Comparison of ENCODE assay signal across 14 cellular contexts in genomic region chr10:80506836-80507483, GRCh38. TPM values are rescaled to one million over a fixed set of nuclear protein-coding genes. Genes with fewer than 3 reads are reported as not detected.
A peak's percentile ranks its signal among the peaks of the same experiment; 100 is the strongest.
DNase-seq lines count a peak whose midpoint lies in the region; ATAC-seq and TF ChIP-seq lines count a peak whose summit lies in the region.
"Had no signal": no experiment of that assay in that cellular context is flagged by ENCODE, and none has a peak within 500 bp of the region (broad histone marks: within the 10 kb centered on the region; RNA-seq: fewer than 3 reads in every experiment).

No MANE protein-coding gene starts in this region.

- H3K9me3 ChIP-seq in CD4-positive, alpha-beta T cell (ENCODE audit: control insufficient read depth, low read length), result no peaks in the 10 kb centered on the region
- no peaks in the 10 kb centered on the region for H3K9me3 ChIP-seq in HUES64 (ENCODE audit: insufficient read depth, low read depth, low read length)
- no peaks in the 10 kb centered on the region for H3K9me3 ChIP-seq in gastroesophageal sphincter

- peak overlapping the region; percentile 59 for H3K27ac Mint-ChIP-seq in CD4-positive, alpha-beta T cell
- peak overlapping the region in 1 of 2 donors; percentile 84 for H3K27ac Mint-ChIP-seq in natural killer cell treated with Interleukin-12 subunit alpha and Interleukin-12 subunit beta and Interleukin-15 and Interleukin-18, amount 100 ng/mL, for 72 hours
- H3K27ac Mint-ChIP-seq: activated naive CD8-positive, alpha-beta T cell treated with anti-CD3 and anti-CD28 coated beads, Interleukin-2, amount 10 ng/mL, durations not matched to agents 7 days and 5 days had no signal

- no peak for TF ChIP-seq CTCF in CD4-positive, alpha-beta T cell (IDR thresholded peaks at IDR 0.05)
- TF ChIP-seq CTCF in gastroesophageal sphincter (IDR thresholded peaks at IDR 0.05), result no peak

- TF ChIP-seq POLR2A in gastroesophageal sphincter (IDR thresholded peaks at IDR 0.05), result no peak

- H3K9ac ChIP-seq in HUES64 (ENCODE audit: low read depth, low read length), result no peak overlapping the region

- POLR2A ChIA-PET in CD4-positive, alpha-beta T cell (lab: Charles Lee), result interaction anchor here (11.3 to 12.8 kb wide), 2 partner anchors 18 to 40 kb away, joined by 158 to 302 read pairs; no protein-coding TSS in a partner anchor

- no peaks in the 10 kb centered on the region for H3K27me3 ChIP-seq in CD4-positive, alpha-beta T cell (ENCODE audit: control insufficient read depth, insufficient read depth, low read length)
- H3K27me3 ChIP-seq in HUES64 (ENCODE audit: insufficient read depth, low read length) (no peaks in the 10 kb centered on the region), gastroesophageal sphincter (no peaks in the 10 kb centered on the region)

- peak overlapping the region; percentile 34 for H3K27ac ChIP-seq in CD4-positive, alpha-beta T cell (ENCODE audit: low read depth, low read length)
- H3K27ac ChIP-seq in HUES64 (ENCODE audit: low read depth, low read length) (peak overlapping the region; percentile 24; the same call in 1 of the 2 replicates), epithelial cell of prostate (peak overlapping the region; percentile 99), gastroesophageal sphincter (no peak overlapping the region)
- H3K27ac ChIP-seq: coronary artery, HL-60 had no signal

- peaks cover 28% of the 10 kb centered on the region for H3K36me3 ChIP-seq in HUES64 (ENCODE audit: insufficient read depth, low read length)
- H3K36me3 ChIP-seq in gastroesophageal sphincter, result peaks cover 0 to 63% of the 10 kb centered on the region in 2 donors

- H3K4me3 Mint-ChIP-seq in CD4-positive, alpha-beta T cell, result no peak overlapping the region
- no peak overlapping the region for H3K4me3 Mint-ChIP-seq in natural killer cell treated with Interleukin-12 subunit alpha and Interleukin-12 subunit beta and Interleukin-15 and Interleukin-18, amount 100 ng/mL, for 72 hours
- H3K4me3 Mint-ChIP-seq: activated naive CD8-positive, alpha-beta T cell treated with anti-CD3 and anti-CD28 coated beads, Interleukin-2, amount 10 ng/mL, durations not matched to agents 7 days and 5 days had no signal

- H3K4me1 Mint-ChIP-seq in CD4-positive, alpha-beta T cell (ENCODE audit: low read depth), result peaks cover 67% of the 10 kb centered on the region
- H3K4me1 Mint-ChIP-seq in natural killer cell treated with Interleukin-12 subunit alpha and Interleukin-12 subunit beta and Interleukin-15 and Interleukin-18, amount 100 ng/mL, for 72 hours (ENCODE audit: low read depth in 2 of 2), result peaks cover 58 to 62% of the 10 kb centered on the region in 2 donors

- ATAC-seq in CD4-positive, alpha-beta T cell (ENCODE audit: poor library complexity), result no peak
- no peak for ATAC-seq in sciatic nerve
- no peak for ATAC-seq in natural killer cell treated with Interleukin-12 subunit alpha and Interleukin-12 subunit beta and Interleukin-15 and Interleukin-18, amount 100 ng/mL, for 72 hours
- no peak for ATAC-seq in GM18867 (IDR thresholded peaks at IDR 0.05; ENCODE audit: unreplicated experiment)
- no peak for ATAC-seq in gastroesophageal sphincter

- WGBS in HUES64, result 90% methylated on average over 13 of the region's 13 CpGs
- WGBS in gastroesophageal sphincter (ENCODE audit: low coverage in 1 of 2), 2 donors, result 90% methylated on average over 2 of the region's 13 CpGs; no CpG with 5 or more reads in 1 of the 2 donors

- H3K27me3 Mint-ChIP-seq in CD4-positive, alpha-beta T cell, result no peaks in the 10 kb centered on the region
- no peaks in the 10 kb centered on the region for H3K27me3 Mint-ChIP-seq in natural killer cell treated with Interleukin-12 subunit alpha and Interleukin-12 subunit beta and Interleukin-15 and Interleukin-18, amount 100 ng/mL, for 72 hours
- H3K27me3 Mint-ChIP-seq: activated naive CD8-positive, alpha-beta T cell treated with anti-CD3 and anti-CD28 coated beads, Interleukin-2, amount 10 ng/mL, durations not matched to agents 7 days and 5 days had no signal

- CTCF ChIA-PET in CD4-positive, alpha-beta T cell (lab: Charles Lee), result interaction anchor here (0.7 to 11.6 kb wide), 4 partner anchors 14 to 128 kb away, joined by 3 to 250 read pairs (median 14); no protein-coding TSS in a partner anchor

- H3K4me3 ChIP-seq in HUES64 (ENCODE audit: low read length) (no peak overlapping the region), gastroesophageal sphincter (no peak overlapping the region)
- H3K4me3 ChIP-seq: coronary artery had no signal

- intact Hi-C loops in CD4-positive, alpha-beta T cell (cut with DNase I, micrococcal nuclease), result no loop called here
- intact Hi-C loops in sciatic nerve (cut with DNase I), result loop anchor here (10.0 kb wide), 1 partner anchor 112 kb away; no protein-coding TSS in a partner anchor

- H3K9me3 Mint-ChIP-seq in CD4-positive, alpha-beta T cell, result no peaks in the 10 kb centered on the region
- no peaks in the 10 kb centered on the region for H3K9me3 Mint-ChIP-seq in natural killer cell treated with Interleukin-12 subunit alpha and Interleukin-12 subunit beta and Interleukin-15 and Interleukin-18, amount 100 ng/mL, for 72 hours
- H3K9me3 Mint-ChIP-seq: activated naive CD8-positive, alpha-beta T cell treated with anti-CD3 and anti-CD28 coated beads, Interleukin-2, amount 10 ng/mL, durations not matched to agents 7 days and 5 days had no signal

- TF ChIP-seq EP300 in gastroesophageal sphincter (IDR thresholded peaks at IDR 0.05), result no peak

- DNase-seq in CD4-positive, alpha-beta T cell, result no peak
- DNase-seq in epithelial cell of prostate (ENCODE audit: low read depth, low spot score) (no peak), sciatic nerve (ENCODE audit: low spot score) (peak; percentile 53)
- DNase-seq in natural killer cell treated with Interleukin-12 subunit alpha and Interleukin-12 subunit beta and Interleukin-15 and Interleukin-18, amount 100 ng/mL, for 72 hours (ENCODE audit: low spot score), result no peak
- DNase-seq: activated naive CD8-positive, alpha-beta T cell treated with anti-CD3 and anti-CD28 coated beads, Interleukin-2, amount 10 ng/mL, durations not matched to agents 7 days and 5 days; COR-L47; stimulated activated naive CD4-positive, alpha-beta T cell treated with Interleukin-2 at 50 U/mL for 16 hours had no signal

- H3K36me3 Mint-ChIP-seq in CD4-positive, alpha-beta T cell (ENCODE audit: low read depth), result peaks cover 79% of the 10 kb centered on the region
- peaks cover 6% of the 10 kb centered on the region for H3K36me3 Mint-ChIP-seq in natural killer cell treated with Interleukin-12 subunit alpha and Interleukin-12 subunit beta and Interleukin-15 and Interleukin-18, amount 100 ng/mL, for 72 hours

- H3K4me1 ChIP-seq in HUES64 (ENCODE audit: insufficient read depth, low read length) (peaks cover 18% of the 10 kb centered on the region), gastroesophageal sphincter (peaks cover 0 to 56% (median 35%) of the 10 kb centered on the region in 3 donors)

RNA-seq across cellular contexts. Expression of gene SH2D4B, which starts 30.7 kb away (rescaled TPM):
- under 1 TPM; 0.16 to 0.31 TPM for total RNA-seq in CD4-positive, alpha-beta T cell
- not detected for polyA plus RNA-seq in HUES64 (2013, experiment 1 of 2)
- polyA plus RNA-seq in HUES64 (2013, experiment 2 of 2), result 0.13 TPM
- total RNA-seq in sciatic nerve (0.18 TPM), gastroesophageal sphincter (not detected)
- under 1 TPM; 0.25 to 0.40 TPM for total RNA-seq in natural killer cell treated with Interleukin-12 subunit alpha and Interleukin-12 subunit beta and Interleukin-15 and Interleukin-18, amount 100 ng/mL, for 72 hours
- total RNA-seq: fibroblast of lung, M059J had no signal
- polyA plus RNA-seq: fibroblast of lung had no signal

RNA-seq across cellular contexts. Expression of gene TSPAN14, which starts 52.9 kb away (rescaled TPM):
- total RNA-seq in CD4-positive, alpha-beta T cell, result 100 to 1,000 TPM; 167 to 168 TPM
- polyA plus RNA-seq in HUES64 (2013, experiment 1 of 2), result 67.4 TPM
- polyA plus RNA-seq in HUES64 (2013, experiment 2 of 2), result 75.6 TPM
- total RNA-seq in sciatic nerve (103 TPM), gastroesophageal sphincter (10 to 100 TPM; 23.3 to 52.4 (median 37.1) TPM)
- 10 to 100 TPM; 56.5 to 76.6 TPM for total RNA-seq in natural killer cell treated with Interleukin-12 subunit alpha and Interleukin-12 subunit beta and Interleukin-15 and Interleukin-18, amount 100 ng/mL, for 72 hours

Comparison
In these comparisons a context has a peak if more than half of its experiments do, and no peak if none do; other contexts are left out.
1. H3K27ac ChIP-seq: peak in CD4-positive, alpha-beta T cell (single experiment), HUES64 (single experiment) and epithelial cell of prostate (single experiment); none in gastroesophageal sphincter (0 of 4).